ENCODE assay signal across 7 cellular contexts in the genomic region with DNA sequence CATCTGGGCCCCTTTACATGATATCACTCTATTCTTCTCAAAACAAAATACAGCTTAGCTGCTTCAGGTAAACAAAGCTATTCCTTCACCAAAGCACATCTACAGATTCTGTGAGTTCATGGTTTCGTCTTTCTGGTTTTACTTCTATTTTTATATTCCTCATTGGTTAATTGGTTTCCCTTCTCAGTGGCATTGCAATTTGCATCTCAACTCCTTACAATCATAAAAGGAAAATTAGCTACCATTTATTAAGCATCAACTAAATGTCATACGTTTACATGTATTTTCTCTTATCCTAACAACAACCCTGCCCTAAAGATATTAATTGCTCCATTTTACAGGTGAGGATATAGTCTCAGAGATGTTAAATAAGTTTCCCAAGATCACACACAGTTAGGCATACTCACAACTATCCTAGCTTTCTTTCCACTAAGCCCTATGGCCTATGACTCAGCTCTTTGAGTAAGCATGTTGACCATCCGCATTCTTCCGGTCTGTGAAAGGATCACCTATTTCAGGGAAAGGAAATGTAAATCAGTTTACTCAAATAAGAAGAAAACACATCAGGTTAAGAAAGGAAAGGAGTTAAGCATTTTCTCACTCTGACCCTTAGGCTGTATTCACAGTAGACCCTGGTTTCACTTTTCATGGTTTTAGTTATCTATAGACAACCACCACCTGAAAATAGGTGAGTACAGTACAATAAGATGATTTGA.
DNase-seq lines count a peak whose midpoint lies in the region; ATAC-seq and TF ChIP-seq lines count a peak whose summit lies in the region.

No MANE protein-coding gene starts in this region.

- no peaks in the 10 kb centered on the region for H3K4me1 ChIP-seq in upper lobe of right lung

- peak; percentile 46 for DNase-seq in astrocyte of the hippocampus (ENCODE audit: low read depth, low spot score)
- DNase-seq in upper lobe of right lung = no peak
- DNase-seq in activated CD8-positive, alpha-beta memory T cell treated with anti-CD3 and anti-CD28 coated beads, Interleukin-2, amount 50 U/mL, for 4 hours = no peak
- DNase-seq in ureter (ENCODE audit: low spot score) = no peak
- no peak for DNase-seq in NCI-H2081 (lab: John Stamatoyannopoulos, UW)

- ATAC-seq in GM19452 (IDR thresholded peaks at IDR 0.05; ENCODE audit: unreplicated experiment) (peak; percentile 88), HG03097 (IDR thresholded peaks at IDR 0.05; ENCODE audit: low FRiP score, unreplicated experiment) (peak; percentile 93), upper lobe of right lung (peak; percentile 40)

- no peak overlapping the region for H3K4me3 ChIP-seq in upper lobe of right lung

- no peaks in the 10 kb centered on the region for H3K36me3 ChIP-seq in upper lobe of right lung

- no peaks in the 10 kb centered on the region for H3K9me3 ChIP-seq in upper lobe of right lung

- no peaks in the 10 kb centered on the region for H3K27me3 ChIP-seq in upper lobe of right lung

- H3K27ac ChIP-seq in upper lobe of right lung = no peak overlapping the region

- intact Hi-C loops in upper lobe of right lung (cut with DNase I) = no loop called here

- TF ChIP-seq CTCF in upper lobe of right lung (IDR thresholded peaks at IDR 0.05) = no peak

Comparison
In these comparisons a context has a peak if more than half of its experiments do, and no peak if none do; other contexts are left out.
1. ATAC-seq: peak in every context shown above with its lines; median percentile 93 in HG03097; 88 in GM19452; 40 in upper lobe of right lung.